ENCODE assay signal across 1 cellular context in genomic region chr5:21212026-21212425, GRCh38.
TF ChIP-seq lines count a peak whose summit lies in the region.

No MANE protein-coding gene starts in this region.

TF ChIP-seq in IMR-90, 13 proteins besides CTCF, POLR2A, EP300 and RAD21 (continued from another document):
- TF ChIP-seq, protein P1, sequence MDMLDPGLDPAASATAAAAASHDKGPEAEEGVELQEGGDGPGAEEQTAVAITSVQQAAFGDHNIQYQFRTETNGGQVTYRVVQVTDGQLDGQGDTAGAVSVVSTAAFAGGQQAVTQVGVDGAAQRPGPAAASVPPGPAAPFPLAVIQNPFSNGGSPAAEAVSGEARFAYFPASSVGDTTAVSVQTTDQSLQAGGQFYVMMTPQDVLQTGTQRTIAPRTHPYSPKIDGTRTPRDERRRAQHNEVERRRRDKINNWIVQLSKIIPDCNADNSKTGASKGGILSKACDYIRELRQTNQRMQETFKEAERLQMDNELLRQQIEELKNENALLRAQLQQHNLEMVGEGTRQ (IDR thresholded peaks at IDR 0.05; ENCODE audit: low read depth, low read length), result no peak
